ENCODE assay signal across 19 cellular contexts in the genomic region with DNA sequence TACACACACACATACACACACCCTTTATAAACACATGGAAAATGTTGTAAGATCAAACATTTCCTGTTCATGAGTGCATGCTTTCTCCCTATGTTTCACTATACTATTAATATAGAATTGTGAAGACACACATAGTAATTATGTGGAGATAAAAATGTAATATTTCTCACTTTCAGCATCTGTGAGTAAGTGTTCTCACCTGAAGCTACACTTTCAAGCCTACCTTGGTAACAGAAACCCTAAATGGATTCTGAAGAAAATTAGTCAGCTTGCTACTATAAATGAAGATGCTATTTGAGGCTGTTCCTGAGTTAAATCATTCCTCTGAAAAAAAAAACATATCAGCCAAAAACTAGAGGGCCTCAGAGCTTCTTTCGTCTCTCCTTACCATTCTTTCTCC.
"Had no signal": no experiment of that assay in that cellular context is flagged by ENCODE, and none has a peak within 500 bp of the region (broad histone marks: within the 10 kb centered on the region; RNA-seq: fewer than 3 reads in every experiment).

No MANE protein-coding gene starts in this region.

- H3K4me1 ChIP-seq: left lung, prostate gland, right lobe of liver, testis, upper lobe of right lung had no signal

- H3K36me3 Mint-ChIP-seq: stimulated activated memory B cell treated with anti-CD40 and anti-IgM and Interleukin-4, amounts not matched to agents 10 μg/mL and 1 μg/mL and 100 μg/mL, for 72 hours had no signal

- H3K36me3 ChIP-seq: prostate gland had no signal

- H3K27me3 ChIP-seq: gastrocnemius medialis, heart right ventricle, left lung, right lobe of liver, SJSA1, testis, upper lobe of right lung had no signal

- H3K4me1 Mint-ChIP-seq: stimulated activated memory B cell treated with anti-CD40 and anti-IgM and Interleukin-4, amounts not matched to agents 10 μg/mL and 1 μg/mL and 100 μg/mL, for 72 hours had no signal

- H3K9me3 ChIP-seq: gastrocnemius medialis, heart right ventricle, left lung, prostate gland, right lobe of liver, SJSA1, testis, upper lobe of right lung had no signal

- DNase-seq: activated CD4-positive, alpha-beta T cell treated with anti-CD3 and anti-CD28 coated beads for 4 hours; activated CD8-positive, alpha-beta memory T cell treated with anti-CD3 and anti-CD28 coated beads, Interleukin-2, amount 10 ng/mL, durations not matched to agents 7 days and 5 days; effector memory CD4-positive, alpha-beta T cell; gastrocnemius medialis; heart right ventricle; islet precursor cell; left lung; occipital lobe; right lobe of liver; SW 1271; T1000; testis; upper lobe of right lung had no signal

- H3K4me3 ChIP-seq: coronary artery, gastrocnemius medialis, heart right ventricle, left lung, prostate gland, right lobe of liver, SJSA1, testis, upper lobe of right lung had no signal

- H3K9me3 Mint-ChIP-seq: natural killer cell treated with Interleukin-12 subunit alpha and Interleukin-12 subunit beta and Interleukin-15 and Interleukin-18, amount 100 ng/mL, for 72 hours; stimulated activated memory B cell treated with anti-CD40 and anti-IgM and Interleukin-4, amounts not matched to agents 10 μg/mL and 1 μg/mL and 100 μg/mL, for 72 hours had no signal

- H3K27me3 Mint-ChIP-seq: activated CD8-positive, alpha-beta memory T cell treated with anti-CD3 and anti-CD28 coated beads, Interleukin-2, amount 10 ng/mL, durations not matched to agents 7 days and 5 days; natural killer cell treated with Interleukin-12 subunit alpha and Interleukin-12 subunit beta and Interleukin-15 and Interleukin-18, amount 100 ng/mL, for 72 hours; stimulated activated memory B cell treated with anti-CD40 and anti-IgM and Interleukin-4, amounts not matched to agents 10 μg/mL and 1 μg/mL and 100 μg/mL, for 72 hours had no signal

- H3K4me3 Mint-ChIP-seq: activated CD8-positive, alpha-beta memory T cell treated with anti-CD3 and anti-CD28 coated beads, Interleukin-2, amount 10 ng/mL, durations not matched to agents 7 days and 5 days; natural killer cell treated with Interleukin-12 subunit alpha and Interleukin-12 subunit beta and Interleukin-15 and Interleukin-18, amount 100 ng/mL, for 72 hours; stimulated activated memory B cell treated with anti-CD40 and anti-IgM and Interleukin-4, amounts not matched to agents 10 μg/mL and 1 μg/mL and 100 μg/mL, for 72 hours had no signal

- H3K27ac Mint-ChIP-seq: activated CD8-positive, alpha-beta memory T cell treated with anti-CD3 and anti-CD28 coated beads, Interleukin-2, amount 10 ng/mL, durations not matched to agents 7 days and 5 days; natural killer cell treated with Interleukin-12 subunit alpha and Interleukin-12 subunit beta and Interleukin-15 and Interleukin-18, amount 100 ng/mL, for 72 hours; stimulated activated memory B cell treated with anti-CD40 and anti-IgM and Interleukin-4, amounts not matched to agents 10 μg/mL and 1 μg/mL and 100 μg/mL, for 72 hours had no signal

- ATAC-seq: activated CD8-positive, alpha-beta memory T cell treated with anti-CD3 and anti-CD28 coated beads, Interleukin-2, amount 10 ng/mL, durations not matched to agents 7 days and 5 days; gastrocnemius medialis; heart right ventricle; left lung; natural killer cell treated with Interleukin-12 subunit alpha and Interleukin-12 subunit beta and Interleukin-15 and Interleukin-18, amount 100 ng/mL, for 72 hours; right lobe of liver; stimulated activated memory B cell treated with anti-CD40 and anti-IgM and Interleukin-4, amounts not matched to agents 10 μg/mL and 1 μg/mL and 100 μg/mL, for 72 hours; upper lobe of right lung had no signal

- H3K27ac ChIP-seq: coronary artery, epithelial cell of prostate, gastrocnemius medialis, heart right ventricle, left lung, prostate gland, right lobe of liver, SJSA1, testis, upper lobe of right lung had no signal
